ENCODE assay signal across 32 cellular contexts in the genomic region with DNA sequence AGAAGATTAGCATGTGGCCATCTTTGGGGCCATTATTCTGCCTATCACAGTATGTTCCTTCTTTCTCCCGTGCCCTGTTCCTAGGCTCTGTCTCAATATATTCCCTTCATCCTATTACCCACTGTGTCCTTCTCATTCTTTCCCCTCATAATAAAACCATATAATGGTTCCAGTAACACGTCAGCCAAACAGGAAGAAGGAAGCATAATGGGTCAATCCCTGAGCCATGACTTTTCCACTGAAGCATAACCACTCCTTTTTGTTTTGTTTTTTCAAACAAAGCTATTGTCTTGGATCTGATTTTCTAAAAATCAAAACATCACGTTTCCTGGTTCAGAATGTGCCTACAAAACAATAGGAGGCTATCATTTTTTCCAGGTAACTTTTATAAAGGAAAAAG. TPM values are rescaled to one million over a fixed set of nuclear protein-coding genes. Genes with fewer than 3 reads are reported as not detected.
DNase-seq lines count a peak whose midpoint lies in the region; ATAC-seq, FAIRE-seq and TF ChIP-seq lines count a peak whose summit lies in the region.
"Had no signal": no experiment of that assay in that cellular context is flagged by ENCODE, and none has a peak within 500 bp of the region (broad histone marks: within the 10 kb centered on the region; RNA-seq: fewer than 3 reads in every experiment).

No MANE protein-coding gene starts in this region.

- no peaks in the 10 kb centered on the region for H3K27me3 ChIP-seq in heart right ventricle
- no peaks in the 10 kb centered on the region for H3K27me3 ChIP-seq in endothelial cell of umbilical vein (ENCODE audit: control insufficient read depth in 2 of 2, insufficient read depth in 2 of 2, low read length in 2 of 2)
- H3K27me3 ChIP-seq in MM.1S (replicated peaks; ENCODE audit: insufficient read depth, low read length), result no peaks in the 10 kb centered on the region
- H3K27me3 ChIP-seq: BLaER1 treated with 17β-estradiol and CSF1 and Interleukin-3, amounts not matched to agents 10 nM and 100 nM had no signal

- no peaks in the 10 kb centered on the region for H3K79me2 ChIP-seq in endothelial cell of umbilical vein (ENCODE audit: control insufficient read depth, insufficient read depth, low read length)
- H3K79me2 ChIP-seq in MM.1S (ENCODE audit: low read length), result no peaks in the 10 kb centered on the region

- peak; percentile 93 for FAIRE-seq in HTR-8/SVneo (lab: Jason Lieb, UNC)
- FAIRE-seq in endothelial cell of umbilical vein (lab: Jason Lieb, UNC), result peak; percentile 94
- FAIRE-seq: A549, GM12878, K562 had no signal

- H3K4me3 ChIP-seq in heart right ventricle, result no peak overlapping the region
- no peak overlapping the region for H3K4me3 ChIP-seq in endothelial cell of umbilical vein (replicated peaks in 1 of 3; ENCODE audit: insufficient read depth in 1 of 3, low read depth in 1 of 3, low read length in 3 of 3)
- no peak overlapping the region for H3K4me3 ChIP-seq in MM.1S (ENCODE audit: low read length)
- H3K4me3 ChIP-seq: A549; BLaER1 treated with 17β-estradiol and CSF1 and Interleukin-3, amounts not matched to agents 10 nM and 100 nM; GM12878; K562 had no signal

- peak overlapping the region; percentile 41 for H2AFZ ChIP-seq in endothelial cell of umbilical vein (ENCODE audit: low read depth, low read length)
- no peak overlapping the region for H2AFZ ChIP-seq in MM.1S (ENCODE audit: low read length)

- no TSS peak for BruUV-seq in endothelial cell of umbilical vein (replicated peaks; lab: Mats Ljungman, UMichigan)

- POLR2A ChIA-PET in endothelial cell of umbilical vein (lab: Charles Lee), result interaction anchor here (0.6 to 2.4 kb wide), 2 partner anchors 21 to 24 kb away, joined by 4 to 12 read pairs; a partner anchor contains a TSS
- POLR2A ChIA-PET in HEK293T (lab: Yijun Ruan, JAX), result no interaction called here

- peak overlapping the region in 8 of 10 donors; percentile 7 to 75 (median 42) for H3K27ac ChIP-seq in heart right ventricle
- H3K27ac ChIP-seq in endothelial cell of umbilical vein (ENCODE audit: insufficient read depth, low read depth, low read length), result peak overlapping the region; percentile 79
- H3K27ac ChIP-seq in MM.1S (ENCODE audit: low read length), result no peak overlapping the region
- H3K27ac ChIP-seq: A549; BLaER1 treated with 17β-estradiol and CSF1 and Interleukin-3, amounts not matched to agents 10 nM and 100 nM; HL-60 had no signal

- TF ChIP-seq CTCF in heart right ventricle (IDR thresholded peaks at IDR 0.05) (no peak), endothelial cell of umbilical vein (IDR thresholded peaks at IDR 0.05; ENCODE audit: extremely low read depth in 1 of 2, insufficient read depth in 1 of 2, low read depth in 1 of 2, low read length in 2 of 2) (no peak), MM.1S (IDR thresholded peaks at IDR 0.05; ENCODE audit: low read length) (no peak)

- H3K9me1 ChIP-seq in endothelial cell of umbilical vein (replicated peaks; ENCODE audit: control insufficient read depth, extremely low read depth, insufficient read depth, low read length), result no peaks in the 10 kb centered on the region

- no peaks in the 10 kb centered on the region for H3K9me2 ChIP-seq in MM.1S (replicated peaks; ENCODE audit: insufficient read depth, low read length)
- H3K9me2 ChIP-seq: SK-N-SH had no signal

- H3K9me3 ChIP-seq in heart right ventricle, result peaks cover 0 to 10% (median 0%) of the 10 kb centered on the region in 11 donors
- H3K9me3 ChIP-seq in endothelial cell of umbilical vein (replicated peaks; ENCODE audit: control insufficient read depth, insufficient read depth, low read length), result no peaks in the 10 kb centered on the region
- H3K9me3 ChIP-seq in MM.1S (replicated peaks; ENCODE audit: insufficient read depth, low read length), result no peaks in the 10 kb centered on the region
- H3K9me3 ChIP-seq: A549; BLaER1 treated with 17β-estradiol and CSF1 and Interleukin-3, amounts not matched to agents 10 nM and 100 nM; SK-N-SH had no signal

- H3K9ac ChIP-seq in endothelial cell of umbilical vein (replicated peaks; ENCODE audit: extremely low read depth, insufficient read depth, low read length), result peak overlapping the region; percentile 38
- no peak overlapping the region for H3K9ac ChIP-seq in MM.1S (ENCODE audit: low read length)
- H3K9ac ChIP-seq: BLaER1 treated with 17β-estradiol and CSF1 and Interleukin-3, amounts not matched to agents 10 nM and 100 nM; SK-N-SH had no signal

- peaks cover 0 to 12% (median 8%) of the 10 kb centered on the region in 9 donors for H3K4me1 ChIP-seq in heart right ventricle
- H3K4me1 ChIP-seq in endothelial cell of umbilical vein (ENCODE audit: control insufficient read depth, extremely low read depth, insufficient read depth, low read length), result peaks cover 50% of the 10 kb centered on the region
- no peaks in the 10 kb centered on the region for H3K4me1 ChIP-seq in MM.1S (ENCODE audit: low read length)
- H3K4me1 ChIP-seq: A549; BLaER1 treated with 17β-estradiol and CSF1 and Interleukin-3, amounts not matched to agents 10 nM and 100 nM had no signal

- 60 to 65% methylated on average over 3 of the region's 3 CpGs for WGBS in heart right ventricle, 2 donors

- ATAC-seq in heart right ventricle, result peak in 5 of 8 donors; percentile 23 to 75 (median 52)
- ATAC-seq: A549, GM12878, HCT116, K562, PC-3 had no signal

- H4K20me1 ChIP-seq in endothelial cell of umbilical vein (replicated peaks; ENCODE audit: control insufficient read depth, extremely low read depth, insufficient read depth, low read length) (no peaks in the 10 kb centered on the region), MM.1S (ENCODE audit: insufficient read depth, low read length) (no peaks in the 10 kb centered on the region)
- H4K20me1 ChIP-seq: BLaER1 treated with 17β-estradiol and CSF1 and Interleukin-3, amounts not matched to agents 10 nM and 100 nM had no signal

- CTCF ChIA-PET in endothelial cell of umbilical vein (lab: Charles Lee), result interaction anchor here (1.2 to 2.0 kb wide), 6 partner anchors 9 to 90 kb away, joined by 3 to 11 read pairs (median 8); a partner anchor contains a TSS
- CTCF ChIA-PET in HEK293T (lab: Yijun Ruan, JAX), result no interaction called here

- dilution Hi-C loops in endothelial cell of umbilical vein (cut with MboI; ENCODE audit: extremely low pct_ligation_motif_present, low sequenced_read_pairs), result no loop called here

- TF ChIP-seq POLR2A in endothelial cell of umbilical vein (IDR thresholded peaks at IDR 0.05; ENCODE audit: low read depth, low read length), result no peak

- H3K4me2 ChIP-seq in endothelial cell of umbilical vein (ENCODE audit: insufficient read depth, low read length) (peak overlapping the region; percentile 13), MM.1S (ENCODE audit: low read depth, low read length) (no peak overlapping the region)
- H3K4me2 ChIP-seq: A549; BLaER1 treated with 17β-estradiol and CSF1 and Interleukin-3, amounts not matched to agents 10 nM and 100 nM; SK-N-SH had no signal

- H3K36me3 ChIP-seq in heart right ventricle (no peaks in the 10 kb centered on the region), endothelial cell of umbilical vein (ENCODE audit: control insufficient read depth in 2 of 2, extremely low read depth in 1 of 2, insufficient read depth in 2 of 2, low read length in 2 of 2) (no peaks in the 10 kb centered on the region), MM.1S (replicated peaks; ENCODE audit: insufficient read depth, low read length) (no peaks in the 10 kb centered on the region)
- H3K36me3 ChIP-seq: BLaER1 treated with 17β-estradiol and CSF1 and Interleukin-3, amounts not matched to agents 10 nM and 100 nM had no signal

- DNase-seq in heart right ventricle (no peak), cardiac septum (ENCODE audit: low spot score) (no peak), HTR-8/SVneo (ENCODE audit: insufficient read length, low spot score) (no peak), endothelial cell of umbilical vein (ENCODE audit: low read depth, low spot score) (peak; percentile 95), pulmonary artery endothelial cell (ENCODE audit: low read depth, low spot score) (peak; percentile 80), HEK293T (ENCODE audit: extremely low spot score) (no peak), MM.1S (no peak)
- DNase-seq: AML-193; CD4-positive, alpha-beta memory T cell; COR-L47; DMS79; GDM1; NCI-H1105 treated with DMSO at 0.1 percent for 48 hours; NCI-H146; NCI-H1930; NCI-H2171; NCI-H226; NCI-H510A treated with DMSO at 0.1 percent for 48 hours; NCI-H774; NK-92 treated with Interleukin-12 subunit alpha and Interleukin-12 subunit beta, amount 100 ng/mL, for 24 hours; PC-3; SK-N-SH; SW 1271 had no signal

- no peaks in the 10 kb centered on the region for H3F3A ChIP-seq in MM.1S (ENCODE audit: insufficient read depth, low read length)

- intact Hi-C loops in heart right ventricle (cut with DNase I) (no loop called here), cardiac septum (cut with DNase I) (loop anchor here (1.0 kb wide), 1 partner anchor 21 kb away; a partner anchor contains a TSS), endothelial cell of umbilical vein (cut with micrococcal nuclease) (loop anchor here (1.0 kb wide), 3 partner anchors 9 to 28 kb away; a partner anchor contains a TSS)

TF ChIP-seq in endothelial cell of umbilical vein, 7 proteins besides CTCF, POLR2A, EP300 and RAD21 (continues in another document):
- TF ChIP-seq MYC (IDR thresholded peaks at IDR 0.05; ENCODE audit: low read depth, low read length) (no peak), JUN (IDR thresholded peaks at IDR 0.05; ENCODE audit: borderline replicate concordance, insufficient read depth, insufficient read length, low read depth) (peak; percentile 78), GATA2 (IDR thresholded peaks at IDR 0.05; ENCODE audit: insufficient read depth, insufficient read length, low read depth, low read length) (peak; percentile 40)

TF ChIP-seq in HEK293T, 16 proteins besides CTCF, POLR2A, EP300 and RAD21:
- TF ChIP-seq SP1 (IDR thresholded peaks at IDR 0.05), result no peak

RNA-seq across cellular contexts. Expression of a gene that starts 21.3 kb away (rescaled TPM):
- 10 to 100 TPM in 8 of 10 donors, 1 to 10 TPM in 2; 7.5 to 19.0 (median 11.5) TPM for total RNA-seq in heart right ventricle
- polyA plus RNA-seq in heart right ventricle, result 10 to 100 TPM; 12.9 to 19.8 TPM
- 14.7 TPM for total RNA-seq in cardiac septum
- 177 and 191 TPM in 2 replicates for total RNA-seq in endothelial cell of umbilical vein
- 485 and 486 TPM in 2 replicates for polyA plus RNA-seq in endothelial cell of umbilical vein
- 449 and 481 TPM in 2 replicates for polyA plus RNA-seq in endothelial cell of umbilical vein (2011; cell fraction: cytosol; rRNA removed)
- polyA plus RNA-seq in endothelial cell of umbilical vein (2011; cell fraction: nucleus; rRNA removed), result 868 and 1,006 TPM in 2 replicates
- polyA plus RNA-seq in endothelial cell of umbilical vein (2012), result 280 and 281 TPM in 2 replicates
- polyA minus RNA-seq in endothelial cell of umbilical vein, result 1,842 and 2,031 TPM in 2 replicates
- polyA minus RNA-seq in endothelial cell of umbilical vein (2011; cell fraction: cytosol; rRNA and poly(A)+ RNA removed), result not detected
- polyA minus RNA-seq in endothelial cell of umbilical vein (2011; cell fraction: nucleus; rRNA and poly(A)+ RNA removed), result 1,100 and 1,279 TPM in 2 replicates
- 65.8 and 126 TPM in 2 replicates for total RNA-seq in pulmonary artery endothelial cell
- total RNA-seq: CD4-positive, alpha-beta memory T cell; GM12878; HT-29; K562; LHCN-M2; MCF 10A; PC-3 had no signal
- polyA plus RNA-seq: A549; CD4-positive, alpha-beta memory T cell; GM12878; K562 had no signal

Comparison
In these comparisons a context has a peak if more than half of its experiments do, and no peak if none do; other contexts are left out.
1. intact Hi-C loops: an anchor here in cardiac septum (1.0 kb wide) and endothelial cell of umbilical vein (1.0 kb wide); none called in heart right ventricle.
2. DNase-seq: peak in endothelial cell of umbilical vein (single experiment) and pulmonary artery endothelial cell (single experiment); none in heart right ventricle (0 of 2), cardiac septum (single experiment), HTR-8/SVneo (single experiment), HEK293T (single experiment) and MM.1S (single experiment).